8 cellular contexts compared by ENCODE assay signal in the genomic region with DNA sequence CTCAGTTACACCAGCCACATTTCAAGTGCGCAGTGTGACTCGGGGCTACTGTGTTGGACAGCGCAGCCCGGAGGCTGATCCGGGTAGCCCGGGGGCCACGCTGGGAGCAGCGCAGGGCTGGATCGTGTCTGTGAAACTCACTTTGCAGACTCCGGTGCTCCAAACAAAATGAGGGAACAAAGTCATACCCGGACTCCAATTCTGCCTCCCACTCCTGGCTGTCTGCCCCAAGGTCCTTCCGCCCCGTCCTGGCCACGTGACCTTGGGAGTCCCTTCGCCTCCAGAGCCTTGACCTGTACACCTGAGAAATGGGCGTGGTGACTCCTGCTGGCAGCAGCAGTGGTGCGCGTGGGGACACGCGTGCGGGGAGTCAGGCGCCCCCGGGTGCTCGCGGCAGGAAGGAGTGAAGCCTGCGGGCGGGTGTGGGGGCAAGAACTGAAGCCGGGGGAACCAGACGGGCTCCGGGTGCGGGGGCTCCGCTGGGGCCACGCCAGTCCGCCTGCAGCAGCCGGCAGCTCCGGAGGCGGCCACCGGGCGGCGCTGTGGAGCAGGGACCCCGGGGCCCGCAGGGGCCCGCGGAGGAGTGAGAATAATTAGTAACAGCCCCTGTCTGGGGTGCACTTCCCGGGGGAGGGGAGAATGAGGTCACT. TPM values are rescaled to one million over a fixed set of nuclear protein-coding genes. Genes with fewer than 3 reads are reported as not detected.
DNase-seq lines count a peak whose midpoint lies in the region; ATAC-seq and TF ChIP-seq lines count a peak whose summit lies in the region.

No MANE protein-coding gene starts in this region.

- no peak overlapping the region for H3K27ac Mint-ChIP-seq in CD4-positive, alpha-beta memory T cell

- CTCF ChIA-PET in CD4-positive, alpha-beta memory T cell (lab: Charles Lee; ENCODE audit: partially characterized antibody): interaction anchor here (0.7 to 1.8 kb wide), 4 partner anchors 11 to 164 kb away, joined by 3 to 6 read pairs (median 4); no protein-coding TSS in a partner anchor

- H3K27ac ChIP-seq in CD4-positive, alpha-beta memory T cell (ENCODE audit: low read depth, low read length): no peak overlapping the region
- peak overlapping the region; percentile 60 to 73 for H3K27ac ChIP-seq in right atrium auricular region

- no peaks in the 10 kb centered on the region for H3K36me3 Mint-ChIP-seq in CD4-positive, alpha-beta memory T cell

- ATAC-seq in HG03108 (IDR thresholded peaks at IDR 0.05; ENCODE audit: unreplicated experiment) (no peak), HG02623 (IDR thresholded peaks at IDR 0.05; ENCODE audit: unreplicated experiment) (no peak)

- H3K27me3 ChIP-seq in CD4-positive, alpha-beta memory T cell (ENCODE audit: insufficient read depth, low read length): no peaks in the 10 kb centered on the region
- no peaks in the 10 kb centered on the region for H3K27me3 ChIP-seq in right atrium auricular region

- no peaks in the 10 kb centered on the region for H3K36me3 ChIP-seq in CD4-positive, alpha-beta memory T cell (ENCODE audit: insufficient read depth, low read length)
- no peaks in the 10 kb centered on the region for H3K36me3 ChIP-seq in right atrium auricular region

- peak in 4 of 5 donors; percentile 22 to 38 (median 28) for DNase-seq in CD4-positive, alpha-beta memory T cell
- DNase-seq in NCI-H524 (lab: John Stamatoyannopoulos, UW): peak; percentile 65 to 86
- peak; percentile 44 for DNase-seq in activated naive CD4-positive, alpha-beta T cell treated with anti-CD3 and anti-CD28 coated beads, Interleukin-2, amount 50 U/mL, for 16 hours
- DNase-seq in right atrium auricular region (ENCODE audit: low spot score): peak; percentile 57
- peak; percentile 50 for DNase-seq in stimulated activated CD4-positive, alpha-beta T cell treated with anti-CD3 and anti-CD28 coated beads, Interleukin-15, amount 100 ng/mL, for 24 hours
- no peak for DNase-seq in HCEC 1CT

- no peaks in the 10 kb centered on the region for H3K9me3 Mint-ChIP-seq in CD4-positive, alpha-beta memory T cell

- H3K4me1 Mint-ChIP-seq in CD4-positive, alpha-beta memory T cell: peaks cover 0 to 4% (median 2%) of the 10 kb centered on the region in 4 donors

- no peaks in the 10 kb centered on the region for H3K9me3 ChIP-seq in CD4-positive, alpha-beta memory T cell (ENCODE audit: control insufficient read depth in 1 of 2, low read length in 2 of 2)
- H3K9me3 ChIP-seq in right atrium auricular region: no peaks in the 10 kb centered on the region

- peak; percentile 87 to 92 for TF ChIP-seq CTCF in right atrium auricular region (IDR thresholded peaks at IDR 0.05)

- H3K4me3 Mint-ChIP-seq in CD4-positive, alpha-beta memory T cell: peak overlapping the region in 2 of 8 donors; percentile 31 to 55

- peaks cover 1 to 2% of the 10 kb centered on the region in 2 donors for H3K27me3 Mint-ChIP-seq in CD4-positive, alpha-beta memory T cell

- intact Hi-C loops in CD4-positive, alpha-beta memory T cell (cut with micrococcal nuclease): loop anchor here (2.0 kb wide), 1 partner anchor 158 kb away; a partner anchor contains a TSS

- H3K4me1 ChIP-seq in CD4-positive, alpha-beta memory T cell (ENCODE audit: insufficient read depth, low read length): peaks cover 7% of the 10 kb centered on the region
- peaks cover 0 to 26% of the 10 kb centered on the region in 2 donors for H3K4me1 ChIP-seq in right atrium auricular region

- H3K4me3 ChIP-seq in CD4-positive, alpha-beta memory T cell (ENCODE audit: low read length in 2 of 2): no peak overlapping the region
- H3K4me3 ChIP-seq in right atrium auricular region: peak overlapping the region; percentile 22 to 47

- POLR2A ChIA-PET in CD4-positive, alpha-beta memory T cell (lab: Charles Lee; ENCODE audit: partially characterized antibody): no interaction called here

RNA-seq across cellular contexts. Expression of a gene that starts 42.4 kb away (rescaled TPM):
- not detected for total RNA-seq in CD4-positive, alpha-beta memory T cell
- polyA plus RNA-seq in CD4-positive, alpha-beta memory T cell: not detected
- total RNA-seq in right atrium auricular region: 10 to 100 TPM in 1 of 2 donors, 1 to 10 TPM in 1; 7.0 to 36.7 TPM

RNA-seq across cellular contexts. Expression of a gene that starts 55.3 kb away (rescaled TPM):
- not detected for total RNA-seq in CD4-positive, alpha-beta memory T cell
- polyA plus RNA-seq in CD4-positive, alpha-beta memory T cell: under 1 TPM; 0.10 to 0.24 TPM
- 1 to 10 TPM; 8.0 to 9.2 TPM for total RNA-seq in right atrium auricular region

Comparison
In these comparisons a context has a peak if more than half of its experiments do, and no peak if none do; other contexts are left out.
1. H3K4me3 ChIP-seq: peak in right atrium auricular region (2 of 2); none in CD4-positive, alpha-beta memory T cell (0 of 2).
2. RNA of a gene that starts 42.4 kb away (total RNA-seq): 7.0 to 36.7 TPM in right atrium auricular region; not detected in CD4-positive, alpha-beta memory T cell; every median in the first group is over 4 times any median in the second.
3. RNA of a gene that starts 55.3 kb away (total RNA-seq): 8.0 to 9.2 TPM in right atrium auricular region; not detected in CD4-positive, alpha-beta memory T cell; every median in the first group is over 4 times any median in the second.